In genomic region chr5:13572188-13572587, GRCh38 we compare ENCODE assay signal across 8 cellular contexts.
"Had no signal": no experiment of that assay in that cellular context is flagged by ENCODE, and none has a peak within 500 bp of the region (broad histone marks: within the 10 kb centered on the region; RNA-seq: fewer than 3 reads in every experiment).

No MANE protein-coding gene starts in this region.

- H3K9me3 ChIP-seq: HAP-1 had no signal

- H3K9ac ChIP-seq: GM23248 had no signal

- H3K27ac Mint-ChIP-seq: HFFc6, IgD-negative memory B cell had no signal

- ATAC-seq: HCT116 had no signal

- H2AFZ ChIP-seq: GM23248 had no signal

- H3K27me3 Mint-ChIP-seq: IgD-negative memory B cell had no signal

- H3K27ac ChIP-seq: GM23248, HL-60 had no signal

- H3K36me3 ChIP-seq: HAP-1 had no signal

- H3K4me1 ChIP-seq: HAP-1 had no signal

- H3K36me3 Mint-ChIP-seq: IgD-negative memory B cell had no signal

- H3K4me3 Mint-ChIP-seq: HFFc6, IgD-negative memory B cell had no signal

- DNase-seq: GM23248, GOT3, H7, HFFc6 had no signal

- H3K4me3 ChIP-seq: GM23248, HAP-1 had no signal

- H3K4me1 Mint-ChIP-seq: IgD-negative memory B cell had no signal
